ENCODE assay signal across 8 cellular contexts in genomic region chr19:3360494-3361383, GRCh38. TPM values are rescaled to one million over a fixed set of nuclear protein-coding genes. Genes with fewer than 3 reads are reported as not detected.
DNase-seq lines count a peak whose midpoint lies in the region; ATAC-seq and TF ChIP-seq lines count a peak whose summit lies in the region.

No MANE protein-coding gene starts in this region.

- H3K27me3 ChIP-seq in CD8-positive, alpha-beta T cell (ENCODE audit: insufficient read depth, low read length): no peaks in the 10 kb centered on the region
- no peaks in the 10 kb centered on the region for H3K27me3 ChIP-seq in liver (ENCODE audit: control insufficient read depth in 4 of 4, insufficient read depth in 4 of 4, low read length in 3 of 4)

- WGBS in liver: under 1% methylated on average over 80 of the region's 80 CpGs

- H3K4me3 ChIP-seq in CD8-positive, alpha-beta T cell (ENCODE audit: low read depth, low read length): peak overlapping the region; percentile 69
- peak overlapping the region; percentile 71 to 97 (median 86) for H3K4me3 ChIP-seq in liver (ENCODE audit: low read depth in 1 of 3, low read length in 3 of 3)

- H3K4me1 Mint-ChIP-seq in CD8-positive, alpha-beta T cell (ENCODE audit: low read depth): peaks cover 57% of the 10 kb centered on the region
- H3K4me1 Mint-ChIP-seq in activated B cell treated with CpG ODN at 0.5 μM for 24 hours: peaks cover 33% of the 10 kb centered on the region

- no peaks in the 10 kb centered on the region for H3K36me3 Mint-ChIP-seq in CD8-positive, alpha-beta T cell
- H3K36me3 Mint-ChIP-seq in activated B cell treated with CpG ODN at 0.5 μM for 24 hours (ENCODE audit: low read depth): peaks cover 2% of the 10 kb centered on the region

- H3K27ac ChIP-seq in CD8-positive, alpha-beta T cell (ENCODE audit: low read depth, low read length): peak overlapping the region; percentile 38
- H3K27ac ChIP-seq in caudate nucleus (ENCODE audit: low read depth, low read length): peak overlapping the region; percentile 80
- H3K27ac ChIP-seq in liver (ENCODE audit: low read depth in 1 of 2, low read length in 2 of 2): peak overlapping the region; percentile 96 to 99

- intact Hi-C loops in CD8-positive, alpha-beta T cell (cut with DNase I, micrococcal nuclease): loop anchor here (1.0 to 5.0 kb wide), 3 partner anchors 22 to 83 kb away; no protein-coding TSS in a partner anchor
- intact Hi-C loops in activated B cell treated with CpG ODN at 0.5 μM for 24 hours (cut with micrococcal nuclease): loop anchor here (1.0 to 2.0 kb wide), 2 partner anchors 9 to 74 kb away; no protein-coding TSS in a partner anchor

- peak overlapping the region; percentile 56 to 78 for H3K9ac ChIP-seq in liver (ENCODE audit: low read depth in 1 of 2, low read length in 2 of 2)

- POLR2A ChIA-PET in CD8-positive, alpha-beta T cell (lab: Charles Lee): interaction anchor here (1.0 to 1.6 kb wide), 2 partner anchors 22 to 182 kb away, joined by 3 to 5 read pairs; partner anchors contain the start of gene S1PR4
- POLR2A ChIA-PET in activated B cell treated with CpG ODN at 0.5 μM for 24 hours (lab: Charles Lee): interaction anchor here (0.5 to 1.3 kb wide), 4 partner anchors 17 to 460 kb away, joined by 3 to 8 read pairs (median 4); partner anchors contain the start of gene ZNF57

- peak; percentile 35 to 81 (median 72) for DNase-seq in CD8-positive, alpha-beta T cell
- DNase-seq in activated B cell treated with CpG ODN at 0.5 μM for 24 hours (peak; percentile 80), caudate nucleus (lab: John Stamatoyannopoulos, UW) (peak in 57 of 61 donors; percentile 22 to 82 (median 66)), HCEC 1CT (no peak)
- peak; percentile 84 for DNase-seq in stimulated activated CD4-positive, alpha-beta T cell treated with anti-CD3 and anti-CD28 coated beads, Interleukin-4, amount 100 ng/mL, for 24 hours

- CTCF ChIA-PET in CD8-positive, alpha-beta T cell (lab: Charles Lee): interaction anchor here (0.7 kb wide), 1 partner anchor 69 kb away, joined by 4 read pairs; no protein-coding TSS in a partner anchor
- CTCF ChIA-PET in activated B cell treated with CpG ODN at 0.5 μM for 24 hours (lab: Charles Lee): no interaction called here

- TF ChIP-seq RAD21 in liver (IDR thresholded peaks at IDR 0.05): peak; percentile 31 to 46

- ATAC-seq in CD8-positive, alpha-beta T cell: peak; percentile 55
- peak; percentile 35 for ATAC-seq in HG02798 (IDR thresholded peaks at IDR 0.05; ENCODE audit: poor library complexity, unreplicated experiment)
- ATAC-seq in activated B cell treated with CpG ODN at 0.5 μM for 24 hours (ENCODE audit: low read depth): peak; percentile 75
- no peak for ATAC-seq in HG03280 (IDR thresholded peaks at IDR 0.05; ENCODE audit: unreplicated experiment)

- peak overlapping the region; percentile 91 for H3K27ac Mint-ChIP-seq in CD8-positive, alpha-beta T cell
- H3K27ac Mint-ChIP-seq in activated B cell treated with CpG ODN at 0.5 μM for 24 hours: peak overlapping the region; percentile 86

- no peaks in the 10 kb centered on the region for H3K36me3 ChIP-seq in CD8-positive, alpha-beta T cell (ENCODE audit: insufficient read depth, low read length)
- no peaks in the 10 kb centered on the region for H3K36me3 ChIP-seq in liver (ENCODE audit: control insufficient read depth in 4 of 4, insufficient read depth in 3 of 4, low read depth in 1 of 4, low read length in 3 of 4)

- peaks cover 31% of the 10 kb centered on the region for H3K4me1 ChIP-seq in CD8-positive, alpha-beta T cell (ENCODE audit: insufficient read depth, low read length)
- peaks cover 8 to 39% (median 30%) of the 10 kb centered on the region in 4 donors for H3K4me1 ChIP-seq in liver (ENCODE audit: control insufficient read depth in 4 of 4, insufficient read depth in 4 of 4, low read length in 3 of 4)

- no peaks in the 10 kb centered on the region for H3K9me3 Mint-ChIP-seq in CD8-positive, alpha-beta T cell
- H3K9me3 Mint-ChIP-seq in activated B cell treated with CpG ODN at 0.5 μM for 24 hours: no peaks in the 10 kb centered on the region

- no peak for TF ChIP-seq CTCF in CD8-positive, alpha-beta T cell (IDR thresholded peaks at IDR 0.05)
- TF ChIP-seq CTCF in activated B cell treated with CpG ODN at 0.5 μM for 24 hours (IDR thresholded peaks at IDR 0.05): no peak
- TF ChIP-seq CTCF in liver (IDR thresholded peaks at IDR 0.05; ENCODE audit: low read depth, low read length, missing input control): no peak

- no peaks in the 10 kb centered on the region for H3K9me3 ChIP-seq in CD8-positive, alpha-beta T cell (ENCODE audit: low read length)
- H3K9me3 ChIP-seq in liver (ENCODE audit: control insufficient read depth in 4 of 4, low read length in 3 of 4): no peaks in the 10 kb centered on the region

- H3K27me3 Mint-ChIP-seq in CD8-positive, alpha-beta T cell (ENCODE audit: low read depth): no peaks in the 10 kb centered on the region
- peaks cover 10% of the 10 kb centered on the region for H3K27me3 Mint-ChIP-seq in activated B cell treated with CpG ODN at 0.5 μM for 24 hours

- peak overlapping the region; percentile 90 for H3K4me3 Mint-ChIP-seq in CD8-positive, alpha-beta T cell
- peak overlapping the region; percentile 88 for H3K4me3 Mint-ChIP-seq in activated B cell treated with CpG ODN at 0.5 μM for 24 hours

TF ChIP-seq in liver, 16 proteins besides CTCF, POLR2A, EP300 and RAD21:
- peak in 1 of 2 donors; percentile 22 for TF ChIP-seq RXRA (IDR thresholded peaks at IDR 0.05)
- TF ChIP-seq TAF1 (conservative IDR thresholded peaks at IDR 0.05): peak; percentile 64
- TF ChIP-seq MAX (IDR thresholded peaks at IDR 0.05): peak; percentile 38
- no peak for TF ChIP-seq YY1 (IDR thresholded peaks at IDR 0.05)

RNA-seq across cellular contexts. Expression of gene NFIC, which starts 5.6 kb away (rescaled TPM):
- total RNA-seq in CD8-positive, alpha-beta T cell: 10 to 100 TPM; 16.5 to 17.5 TPM
- total RNA-seq in activated B cell treated with CpG ODN at 0.5 μM for 24 hours: 17.3 and 18.8 TPM in 2 replicates
- 100 to 1,000 TPM in 1 of 2 donors, 10 to 100 TPM in 1; 12.8 to 100 TPM for total RNA-seq in liver
- polyA plus RNA-seq in liver: 10 to 100 TPM; 71.8 to 78.5 TPM

Comparison
In these comparisons a context has a peak if more than half of its experiments do, and no peak if none do; other contexts are left out.
1. H3K27ac ChIP-seq: peak in every context shown above with its lines; median percentile 98 in liver; 80 in caudate nucleus; 38 in CD8-positive, alpha-beta T cell.